Comparison of ENCODE assay signal across 8 cellular contexts in the genomic region with DNA sequence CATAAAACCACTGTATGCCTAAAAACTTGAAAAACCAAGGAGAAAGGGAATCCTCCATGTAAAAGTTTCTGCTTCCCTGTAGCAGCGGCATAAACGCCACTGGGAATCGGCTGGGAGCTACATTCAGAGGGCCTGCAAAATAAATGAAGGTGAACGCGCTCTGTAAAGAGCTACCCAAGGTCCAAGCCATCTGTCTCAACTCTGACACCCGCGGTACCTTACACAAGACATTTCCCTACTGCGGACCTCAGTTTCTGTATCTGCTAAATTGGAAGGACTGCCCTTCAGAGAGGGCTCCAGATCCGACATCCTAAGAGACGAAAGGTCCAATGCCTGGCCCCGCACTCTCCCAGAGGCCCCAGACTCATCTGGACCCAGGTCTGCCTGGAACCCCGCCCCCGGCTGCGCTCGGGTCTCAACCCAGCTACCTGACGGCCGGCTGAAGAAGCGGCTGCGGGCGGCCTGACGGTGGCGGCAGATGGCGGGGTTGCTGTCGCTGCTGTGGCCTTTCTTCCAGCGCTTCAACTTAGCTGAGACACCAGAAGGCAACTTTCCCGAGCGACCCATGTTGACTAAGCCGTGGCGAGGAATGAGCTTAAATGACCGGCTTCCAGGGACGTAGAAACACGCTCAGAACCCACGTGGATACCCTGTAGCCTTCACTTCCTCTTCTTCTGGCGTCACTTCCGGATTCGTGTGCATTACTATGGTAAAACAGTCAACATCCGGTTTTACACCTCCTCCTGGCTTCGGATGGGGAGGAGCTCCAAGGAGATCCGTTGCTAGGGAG. TPM values are rescaled to one million over a fixed set of nuclear protein-coding genes. Genes with fewer than 3 reads are reported as not detected.
DNase-seq lines count a peak whose midpoint lies in the region; ATAC-seq and TF ChIP-seq lines count a peak whose summit lies in the region.

A gene with protein sequence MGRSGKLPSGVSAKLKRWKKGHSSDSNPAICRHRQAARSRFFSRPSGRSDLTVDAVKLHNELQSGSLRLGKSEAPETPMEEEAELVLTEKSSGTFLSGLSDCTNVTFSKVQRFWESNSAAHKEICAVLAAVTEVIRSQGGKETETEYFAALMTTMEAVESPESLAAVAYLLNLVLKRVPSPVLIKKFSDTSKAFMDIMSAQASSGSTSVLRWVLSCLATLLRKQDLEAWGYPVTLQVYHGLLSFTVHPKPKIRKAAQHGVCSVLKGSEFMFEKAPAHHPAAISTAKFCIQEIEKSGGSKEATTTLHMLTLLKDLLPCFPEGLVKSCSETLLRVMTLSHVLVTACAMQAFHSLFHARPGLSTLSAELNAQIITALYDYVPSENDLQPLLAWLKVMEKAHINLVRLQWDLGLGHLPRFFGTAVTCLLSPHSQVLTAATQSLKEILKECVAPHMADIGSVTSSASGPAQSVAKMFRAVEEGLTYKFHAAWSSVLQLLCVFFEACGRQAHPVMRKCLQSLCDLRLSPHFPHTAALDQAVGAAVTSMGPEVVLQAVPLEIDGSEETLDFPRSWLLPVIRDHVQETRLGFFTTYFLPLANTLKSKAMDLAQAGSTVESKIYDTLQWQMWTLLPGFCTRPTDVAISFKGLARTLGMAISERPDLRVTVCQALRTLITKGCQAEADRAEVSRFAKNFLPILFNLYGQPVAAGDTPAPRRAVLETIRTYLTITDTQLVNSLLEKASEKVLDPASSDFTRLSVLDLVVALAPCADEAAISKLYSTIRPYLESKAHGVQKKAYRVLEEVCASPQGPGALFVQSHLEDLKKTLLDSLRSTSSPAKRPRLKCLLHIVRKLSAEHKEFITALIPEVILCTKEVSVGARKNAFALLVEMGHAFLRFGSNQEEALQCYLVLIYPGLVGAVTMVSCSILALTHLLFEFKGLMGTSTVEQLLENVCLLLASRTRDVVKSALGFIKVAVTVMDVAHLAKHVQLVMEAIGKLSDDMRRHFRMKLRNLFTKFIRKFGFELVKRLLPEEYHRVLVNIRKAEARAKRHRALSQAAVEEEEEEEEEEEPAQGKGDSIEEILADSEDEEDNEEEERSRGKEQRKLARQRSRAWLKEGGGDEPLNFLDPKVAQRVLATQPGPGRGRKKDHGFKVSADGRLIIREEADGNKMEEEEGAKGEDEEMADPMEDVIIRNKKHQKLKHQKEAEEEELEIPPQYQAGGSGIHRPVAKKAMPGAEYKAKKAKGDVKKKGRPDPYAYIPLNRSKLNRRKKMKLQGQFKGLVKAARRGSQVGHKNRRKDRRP (N-terminal part only) (minus strand): TSS at position 676 of the 790 bp plus-strand sequence. CDS start 109 bp downstream, at position 567.

- H3K4me3 ChIP-seq in NB4 (ENCODE audit: low read depth, low read length) (peak within 1 kb of the TSS; percentile 82), thoracic aorta (peak within 1 kb of the TSS; percentile 93)

- H3K36me3 ChIP-seq in thoracic aorta: no peaks in the 10 kb centered on the region

- H3K27me3 ChIP-seq in thoracic aorta (replicated peaks; ENCODE audit: insufficient read depth): no peaks in the 10 kb centered on the region

- ATAC-seq in HG02571 (IDR thresholded peaks at IDR 0.05; ENCODE audit: unreplicated experiment) (peak; percentile 98), thoracic aorta (ENCODE audit: insufficient number of reproducible peaks, low FRiP score, low read depth) (peak; percentile 100)

- H3K4me1 ChIP-seq in thoracic aorta (ENCODE audit: control insufficient read depth in 1 of 2, low read depth in 2 of 2): peaks cover 7 to 10% of the 10 kb centered on the region in 2 donors

- TF ChIP-seq POLR2A in GM10847 (IDR thresholded peaks at IDR 0.05; ENCODE audit: extremely low read depth, insufficient read length): peak; percentile 15
- TF ChIP-seq POLR2A in NB4 (IDR thresholded peaks at IDR 0.05; ENCODE audit: extremely low read depth, insufficient read length): peak; percentile 56

- TF ChIP-seq CTCF in NB4 (IDR thresholded peaks at IDR 0.05; ENCODE audit: low read depth, low read length) (no peak), thoracic aorta (IDR thresholded peaks at IDR 0.05) (peak; percentile 19)

- no peaks in the 10 kb centered on the region for H3K9me3 ChIP-seq in thoracic aorta

- peak within 1 kb of the TSS; percentile 77 to 79 for H3K27ac ChIP-seq in thoracic aorta

- DNase-seq in NB4 (ENCODE audit: low read depth) (peak; percentile 98), SK-N-DZ (ENCODE audit: low spot score) (peak; percentile 98), globus pallidus (ENCODE audit: low spot score) (peak; percentile 95), nucleus accumbens (lab: John Stamatoyannopoulos, UW) (peak in 55 of 56 donors; percentile 15 to 94 (median 81)), thoracic aorta (ENCODE audit: low spot score) (peak; percentile 91)
- DNase-seq in activated naive CD4-positive, alpha-beta T cell treated with anti-CD3 and anti-CD28 coated beads, Interleukin-2, amount 50 U/mL, for 16 hours: peak; percentile 77

RNA-seq across cellular contexts. Expression of the gene that starts here (rescaled TPM):
- 29.5 and 32.1 TPM in 2 replicates for polyA plus RNA-seq in SK-N-DZ (2014; cell fraction: cytosol; rRNA removed)
- polyA plus RNA-seq in SK-N-DZ (2014; cell fraction: nucleus; rRNA removed): 55.4 and 56.7 TPM in 2 replicates
- total RNA-seq in thoracic aorta: 10 to 100 TPM; 17.7 to 29.3 TPM

Comparison
In these comparisons a context has a peak if more than half of its experiments do, and no peak if none do; other contexts are left out.
1. Peak in every context shown above with its lines: DNase-seq, ATAC-seq, H3K4me3 ChIP-seq and H3K27ac ChIP-seq.